10 cellular contexts compared by ENCODE assay signal in the genomic region with DNA sequence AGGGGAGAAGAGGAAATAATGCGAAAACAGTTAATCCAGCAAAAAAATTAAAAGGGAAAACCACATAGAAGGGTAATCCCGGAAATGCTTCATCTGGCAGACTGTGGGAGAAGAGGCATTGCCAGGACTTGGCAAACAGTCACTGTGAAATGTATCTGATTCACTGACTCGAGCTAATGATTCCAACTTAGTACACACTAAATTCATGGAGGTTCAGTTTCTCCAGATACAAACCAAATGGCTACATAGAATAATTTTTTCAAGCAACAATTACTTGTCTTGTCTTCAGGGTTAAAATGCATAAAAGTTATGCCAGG. TPM values are rescaled to one million over a fixed set of nuclear protein-coding genes. Genes with fewer than 3 reads are reported as not detected.
DNase-seq lines count a peak whose midpoint lies in the region; ATAC-seq and TF ChIP-seq lines count a peak whose summit lies in the region.
"Had no signal": no experiment of that assay in that cellular context is flagged by ENCODE, and none has a peak within 500 bp of the region (broad histone marks: within the 10 kb centered on the region; RNA-seq: fewer than 3 reads in every experiment).

No MANE protein-coding gene starts in this region.

- H3K27ac ChIP-seq in CD8-positive, alpha-beta T cell (ENCODE audit: low read depth, low read length): no peak overlapping the region
- peak overlapping the region; percentile 62 for H3K27ac ChIP-seq in psoas muscle

- H3K27me3 Mint-ChIP-seq in CD8-positive, alpha-beta T cell (ENCODE audit: low read depth): no peaks in the 10 kb centered on the region
- H3K27me3 Mint-ChIP-seq: naive B cell had no signal

- H3K4me1 ChIP-seq in CD8-positive, alpha-beta T cell (ENCODE audit: insufficient read depth, low read length): peaks cover 18% of the 10 kb centered on the region
- peaks cover 28% of the 10 kb centered on the region for H3K4me1 ChIP-seq in psoas muscle

- peaks cover 67% of the 10 kb centered on the region for H3K36me3 Mint-ChIP-seq in CD8-positive, alpha-beta T cell

- 25 to 49% (median 27%) methylated on average over 3 of the region's 3 CpGs for WGBS in psoas muscle, 3 donors

- POLR2A ChIA-PET in CD8-positive, alpha-beta T cell (lab: Charles Lee): interaction anchor here (1.1 kb wide), 1 partner anchor 34 kb away, joined by 6 read pairs; no protein-coding TSS in a partner anchor

- peaks cover 64% of the 10 kb centered on the region for H3K4me1 Mint-ChIP-seq in CD8-positive, alpha-beta T cell (ENCODE audit: low read depth)

- no peak overlapping the region for H3K4me3 Mint-ChIP-seq in CD8-positive, alpha-beta T cell

- H3K9me3 ChIP-seq in CD8-positive, alpha-beta T cell (ENCODE audit: low read length): no peaks in the 10 kb centered on the region
- no peaks in the 10 kb centered on the region for H3K9me3 ChIP-seq in psoas muscle

- no peaks in the 10 kb centered on the region for H3K36me3 ChIP-seq in CD8-positive, alpha-beta T cell (ENCODE audit: insufficient read depth, low read length)
- peaks cover 2 to 46% of the 10 kb centered on the region in 2 donors for H3K36me3 ChIP-seq in psoas muscle (ENCODE audit: insufficient read depth in 1 of 2, low read depth in 1 of 2)

- no peak overlapping the region for H3K4me3 ChIP-seq in CD8-positive, alpha-beta T cell (ENCODE audit: low read depth, low read length)
- no peak overlapping the region for H3K4me3 ChIP-seq in psoas muscle

- H3K9me3 Mint-ChIP-seq in CD8-positive, alpha-beta T cell: no peaks in the 10 kb centered on the region
- H3K9me3 Mint-ChIP-seq: naive B cell had no signal

- no peaks in the 10 kb centered on the region for H3K27me3 ChIP-seq in CD8-positive, alpha-beta T cell (ENCODE audit: insufficient read depth, low read length)
- H3K27me3 ChIP-seq in psoas muscle (ENCODE audit: insufficient read depth in 3 of 3, low read length in 2 of 3): no peaks in the 10 kb centered on the region

- intact Hi-C loops in CD8-positive, alpha-beta T cell (cut with DNase I, micrococcal nuclease): loop anchor here in 1 of 2 experiments (5.0 kb wide), 1 partner anchor 35 kb away; a partner anchor contains a TSS
- intact Hi-C loops in psoas muscle (cut with DNase I): no loop called here

- no peak for DNase-seq in CD8-positive, alpha-beta T cell
- peak; percentile 81 for DNase-seq in fibroblast of gingiva (ENCODE audit: low read depth)
- no peak for DNase-seq in psoas muscle
- no peak for DNase-seq in activated CD4-positive, alpha-beta T cell treated with anti-CD3 and anti-CD28 coated beads, Interleukin-2, amount 50 U/mL, for 48 hours
- DNase-seq: H7, naive B cell had no signal

- CTCF ChIA-PET in CD8-positive, alpha-beta T cell (lab: Charles Lee): interaction anchor here (1.1 to 1.9 kb wide), 3 partner anchors 34 to 309 kb away, joined by 3 to 4 read pairs (median 4); no protein-coding TSS in a partner anchor

- ATAC-seq in CD8-positive, alpha-beta T cell: no peak
- peak; percentile 82 for ATAC-seq in SK-N-SH treated with all-trans-retinoic acid at 6 μM for 48 hours
- ATAC-seq in psoas muscle: peak; percentile 61 to 79 (median 74)
- no peak for ATAC-seq in GM18511 (IDR thresholded peaks at IDR 0.05; ENCODE audit: unreplicated experiment)
- no peak for ATAC-seq in HG02798 (IDR thresholded peaks at IDR 0.05; ENCODE audit: poor library complexity, unreplicated experiment)
- no peak for ATAC-seq in HG03135 (IDR thresholded peaks at IDR 0.05; ENCODE audit: unreplicated experiment)

- H3K27ac Mint-ChIP-seq in CD8-positive, alpha-beta T cell: peak overlapping the region; percentile 79

- TF ChIP-seq CTCF in CD8-positive, alpha-beta T cell (IDR thresholded peaks at IDR 0.05): no peak
- TF ChIP-seq CTCF in psoas muscle (IDR thresholded peaks at IDR 0.05): no peak

TF ChIP-seq in SK-N-SH treated with all-trans-retinoic acid at 6 μM for 48 hours, 23 proteins besides CTCF, POLR2A, EP300 and RAD21:
- TF ChIP-seq SNAI2 (CRISPR knock-in tag; IDR thresholded peaks at IDR 0.05) (no peak), ZFP30 (CRISPR knock-in tag; IDR thresholded peaks at IDR 0.05) (no peak), ARNTL (CRISPR knock-in tag; IDR thresholded peaks at IDR 0.05; ENCODE audit: borderline replicate concordance, low read depth) (no peak)

RNA-seq across cellular contexts. Expression of a gene that starts 36.4 kb away (rescaled TPM):
- total RNA-seq in CD8-positive, alpha-beta T cell: 10 to 100 TPM; 62.1 to 70.5 TPM
- total RNA-seq in psoas muscle: 100 to 1,000 TPM; 115 to 152 (median 118) TPM
- polyA plus RNA-seq in psoas muscle: 100 to 1,000 TPM in 2 of 3 donors, 10 to 100 TPM in 1; 79.6 to 121 (median 107) TPM

Comparison
In these comparisons a context has a peak if more than half of its experiments do, and no peak if none do; other contexts are left out.
1. ATAC-seq: peak in SK-N-SH treated with all-trans-retinoic acid at 6 μM for 48 hours (single experiment) and psoas muscle (4 of 4); none in CD8-positive, alpha-beta T cell (single experiment), GM18511 (single experiment), HG02798 (single experiment) and HG03135 (single experiment).